ENCODE assay signal across 12 cellular contexts in genomic region chr22:29842740-29843139, GRCh38. TPM values are rescaled to one million over a fixed set of nuclear protein-coding genes. Genes with fewer than 3 reads are reported as not detected.
DNase-seq lines count a peak whose midpoint lies in the region; ATAC-seq and TF ChIP-seq lines count a peak whose summit lies in the region.
"Had no signal": no experiment of that assay in that cellular context is flagged by ENCODE, and none has a peak within 500 bp of the region (broad histone marks: within the 10 kb centered on the region; RNA-seq: fewer than 3 reads in every experiment).

No MANE protein-coding gene starts in this region.

- H3K9me3 Mint-ChIP-seq in activated CD4-positive, alpha-beta T cell treated with anti-CD3 and anti-CD28 coated beads for 36 hours (ENCODE audit: low read depth): peaks cover 4% of the 10 kb centered on the region
- peaks cover 5% of the 10 kb centered on the region for H3K9me3 Mint-ChIP-seq in activated CD4-positive, alpha-beta T cell treated with anti-CD3 and anti-CD28 coated beads, Interleukin-2, amount 10 ng/mL, durations not matched to agents 24 days and 14 days
- H3K9me3 Mint-ChIP-seq in T-helper 2 cell treated with Interferon-gamma antibody and Interleukin-4, amounts not matched to agents 5 μg/mL and 100 μg/mL, for 36 hours: peaks cover 11% of the 10 kb centered on the region
- H3K9me3 Mint-ChIP-seq: neural progenitor cell had no signal

- H3K36me3 ChIP-seq in RWPE2 (ENCODE audit: low read depth) (no peaks in the 10 kb centered on the region), stomach (no peaks in the 10 kb centered on the region)
- H3K36me3 ChIP-seq: neural progenitor cell had no signal

- ATAC-seq in activated CD4-positive, alpha-beta T cell treated with anti-CD3 and anti-CD28 coated beads for 36 hours: no peak
- ATAC-seq in RWPE2 (ENCODE audit: low read depth) (peak; percentile 84), HG02759 (IDR thresholded peaks at IDR 0.05; ENCODE audit: unreplicated experiment) (no peak)
- ATAC-seq: activated T-cell treated with anti-CD3 and anti-CD28 coated beads, Interleukin-2, amount 50 U/mL, for 72 hours had no signal

- H3K9me3 ChIP-seq in RWPE2 (ENCODE audit: severe bottlenecking) (no peaks in the 10 kb centered on the region), stomach (peaks cover 0 to 10% (median 6%) of the 10 kb centered on the region in 4 donors)

- intact Hi-C loops in activated CD4-positive, alpha-beta T cell treated with anti-CD3 and anti-CD28 coated beads for 36 hours (cut with DNase I, micrococcal nuclease): no loop called here
- intact Hi-C loops in activated CD4-positive, alpha-beta T cell treated with anti-CD3 and anti-CD28 coated beads, Interleukin-2, amount 10 ng/mL, durations not matched to agents 24 days and 14 days (cut with micrococcal nuclease): no loop called here
- intact Hi-C loops in stomach (cut with DNase I; ENCODE audit: low total_unique reads): no loop called here

- no peaks in the 10 kb centered on the region for H3K27me3 Mint-ChIP-seq in activated CD4-positive, alpha-beta T cell treated with anti-CD3 and anti-CD28 coated beads for 36 hours
- H3K27me3 Mint-ChIP-seq in activated CD4-positive, alpha-beta T cell treated with anti-CD3 and anti-CD28 coated beads, Interleukin-2, amount 10 ng/mL, durations not matched to agents 24 days and 14 days: no peaks in the 10 kb centered on the region
- peaks cover 3% of the 10 kb centered on the region for H3K27me3 Mint-ChIP-seq in T-helper 2 cell treated with Interferon-gamma antibody and Interleukin-4, amounts not matched to agents 5 μg/mL and 100 μg/mL, for 36 hours (ENCODE audit: low read depth)

- no peak for TF ChIP-seq POLR2A in stomach (IDR thresholded peaks at IDR 0.05)

- peaks cover 20% of the 10 kb centered on the region for H3K4me1 ChIP-seq in RWPE2 (ENCODE audit: insufficient read depth, poor library complexity, severe bottlenecking)
- peaks cover 0 to 12% (median 5%) of the 10 kb centered on the region in 4 donors for H3K4me1 ChIP-seq in stomach
- H3K4me1 ChIP-seq: neural progenitor cell had no signal

- DNase-seq in activated CD4-positive, alpha-beta T cell treated with anti-CD3 and anti-CD28 coated beads for 36 hours: peak; percentile 12
- no peak for DNase-seq in activated CD4-positive, alpha-beta T cell treated with anti-CD3 and anti-CD28 coated beads, Interleukin-2, amount 10 ng/mL, durations not matched to agents 24 days and 14 days
- DNase-seq in RWPE2 (ENCODE audit: low spot score): no peak
- DNase-seq in foreskin fibroblast: peak; percentile 92
- DNase-seq in stomach: no peak
- DNase-seq in iPS-NIHi11 (ENCODE audit: low spot score): no peak
- DNase-seq in T-helper 2 cell treated with Interferon-gamma antibody and Interleukin-4, amounts not matched to agents 5 μg/mL and 100 μg/mL, for 36 hours (ENCODE audit: low spot score): no peak
- DNase-seq: Kasumi-1 had no signal

- CTCF ChIA-PET in activated CD4-positive, alpha-beta T cell treated with anti-CD3 and anti-CD28 coated beads for 36 hours (lab: Charles Lee): interaction anchor here (0.6 to 0.7 kb wide), 2 partner anchors 137 to 764 kb away, joined by 3 read pairs; no protein-coding TSS in a partner anchor

- WGBS in stomach, 5 donors: 45 to 57% (median 54%) methylated on average over 2 of the region's 2 CpGs

- TF ChIP-seq EP300 in stomach (IDR thresholded peaks at IDR 0.05): no peak

- TF ChIP-seq CTCF in RWPE2 (IDR thresholded peaks at IDR 0.05; ENCODE audit: poor library complexity, severe bottlenecking): no peak
- TF ChIP-seq CTCF in foreskin fibroblast (IDR thresholded peaks at IDR 0.05; ENCODE audit: low read depth, low read length): no peak
- TF ChIP-seq CTCF in stomach (IDR thresholded peaks at IDR 0.05): no peak

- POLR2A ChIA-PET in activated CD4-positive, alpha-beta T cell treated with anti-CD3 and anti-CD28 coated beads for 36 hours (lab: Charles Lee): no interaction called here

- no peak overlapping the region for H3K4me3 ChIP-seq in RWPE2 (ENCODE audit: severe bottlenecking)
- no peak overlapping the region for H3K4me3 ChIP-seq in foreskin fibroblast (ENCODE audit: low read depth in 1 of 2, low read length in 2 of 2)
- no peak overlapping the region for H3K4me3 ChIP-seq in stomach
- H3K4me3 ChIP-seq: neural progenitor cell had no signal

- H3K27ac ChIP-seq in RWPE2 (ENCODE audit: poor library complexity, severe bottlenecking): peak overlapping the region; percentile 75
- H3K27ac ChIP-seq in stomach: peak overlapping the region in 3 of 5 donors; percentile 36 to 38 (median 38)
- H3K27ac ChIP-seq: neural progenitor cell had no signal

- no peak overlapping the region for H3K4me3 Mint-ChIP-seq in activated CD4-positive, alpha-beta T cell treated with anti-CD3 and anti-CD28 coated beads for 36 hours
- no peak overlapping the region for H3K4me3 Mint-ChIP-seq in activated CD4-positive, alpha-beta T cell treated with anti-CD3 and anti-CD28 coated beads, Interleukin-2, amount 10 ng/mL, durations not matched to agents 24 days and 14 days
- H3K4me3 Mint-ChIP-seq in T-helper 2 cell treated with Interferon-gamma antibody and Interleukin-4, amounts not matched to agents 5 μg/mL and 100 μg/mL, for 36 hours: no peak overlapping the region
- H3K4me3 Mint-ChIP-seq: activated T-cell treated with anti-CD3 and anti-CD28 coated beads, Interleukin-2, amount 50 U/mL, for 72 hours; B cell; neural progenitor cell had no signal

- H3K27me3 ChIP-seq in RWPE2 (ENCODE audit: insufficient read depth, poor library complexity, severe bottlenecking) (no peaks in the 10 kb centered on the region), stomach (no peaks in the 10 kb centered on the region)
- H3K27me3 ChIP-seq: neural progenitor cell had no signal

- peaks cover under 1% of the 10 kb centered on the region for H3K36me3 Mint-ChIP-seq in activated CD4-positive, alpha-beta T cell treated with anti-CD3 and anti-CD28 coated beads for 36 hours (ENCODE audit: low read depth)
- peaks cover 3% of the 10 kb centered on the region for H3K36me3 Mint-ChIP-seq in activated CD4-positive, alpha-beta T cell treated with anti-CD3 and anti-CD28 coated beads, Interleukin-2, amount 10 ng/mL, durations not matched to agents 24 days and 14 days (ENCODE audit: low read depth)
- H3K36me3 Mint-ChIP-seq in T-helper 2 cell treated with Interferon-gamma antibody and Interleukin-4, amounts not matched to agents 5 μg/mL and 100 μg/mL, for 36 hours (ENCODE audit: low read depth): peaks cover under 1% of the 10 kb centered on the region
- H3K36me3 Mint-ChIP-seq: neural progenitor cell had no signal

- peaks cover 15% of the 10 kb centered on the region for H3K4me1 Mint-ChIP-seq in activated CD4-positive, alpha-beta T cell treated with anti-CD3 and anti-CD28 coated beads for 36 hours
- H3K4me1 Mint-ChIP-seq in activated CD4-positive, alpha-beta T cell treated with anti-CD3 and anti-CD28 coated beads, Interleukin-2, amount 10 ng/mL, durations not matched to agents 24 days and 14 days: peaks cover 10% of the 10 kb centered on the region
- H3K4me1 Mint-ChIP-seq in T-helper 2 cell treated with Interferon-gamma antibody and Interleukin-4, amounts not matched to agents 5 μg/mL and 100 μg/mL, for 36 hours (ENCODE audit: low read depth): peaks cover 10% of the 10 kb centered on the region

- no peak overlapping the region for H3K27ac Mint-ChIP-seq in activated CD4-positive, alpha-beta T cell treated with anti-CD3 and anti-CD28 coated beads for 36 hours
- no peak overlapping the region for H3K27ac Mint-ChIP-seq in activated CD4-positive, alpha-beta T cell treated with anti-CD3 and anti-CD28 coated beads, Interleukin-2, amount 10 ng/mL, durations not matched to agents 24 days and 14 days
- no peak overlapping the region for H3K27ac Mint-ChIP-seq in T-helper 2 cell treated with Interferon-gamma antibody and Interleukin-4, amounts not matched to agents 5 μg/mL and 100 μg/mL, for 36 hours
- H3K27ac Mint-ChIP-seq: activated T-cell treated with anti-CD3 and anti-CD28 coated beads, Interleukin-2, amount 50 U/mL, for 72 hours; B cell; neural progenitor cell had no signal

RNA-seq across cellular contexts. Expression of gene ASCC2, which starts 4.7 kb away (rescaled TPM):
- 10 to 100 TPM; 56.0 to 69.9 TPM for total RNA-seq in activated CD4-positive, alpha-beta T cell treated with anti-CD3 and anti-CD28 coated beads for 36 hours
- 78.5 and 81.3 TPM in 2 replicates for total RNA-seq in activated CD4-positive, alpha-beta T cell treated with anti-CD3 and anti-CD28 coated beads, Interleukin-2, amount 10 ng/mL, durations not matched to agents 24 days and 14 days
- 100 to 1,000 TPM in 1 of 5 donors, 10 to 100 TPM in 4; 39.7 to 129 (median 80.5) TPM for total RNA-seq in stomach
- polyA plus RNA-seq in stomach: 10 to 100 TPM; 53.5 to 75.3 (median 59.3) TPM

RNA-seq across cellular contexts. Expression of gene MTMR3, which starts 40.2 kb away (rescaled TPM):
- 10 to 100 TPM; 19.2 to 22.8 TPM for total RNA-seq in activated CD4-positive, alpha-beta T cell treated with anti-CD3 and anti-CD28 coated beads for 36 hours
- total RNA-seq in activated CD4-positive, alpha-beta T cell treated with anti-CD3 and anti-CD28 coated beads, Interleukin-2, amount 10 ng/mL, durations not matched to agents 24 days and 14 days: 21.0 and 23.9 TPM in 2 replicates
- total RNA-seq in stomach: 100 to 1,000 TPM in 1 of 5 donors, 10 to 100 TPM in 4; 39.8 to 120 (median 78.2) TPM
- polyA plus RNA-seq in stomach: 10 to 100 TPM in 2 of 3 donors, 1 to 10 TPM in 1; 7.3 to 13.3 (median 12.8) TPM

Comparison
In these comparisons a context has a peak if more than half of its experiments do, and no peak if none do; other contexts are left out.
1. DNase-seq: peak in activated CD4-positive, alpha-beta T cell treated with anti-CD3 and anti-CD28 coated beads for 36 hours (single experiment) and foreskin fibroblast (2 of 2); none in activated CD4-positive, alpha-beta T cell treated with anti-CD3 and anti-CD28 coated beads, Interleukin-2, amount 10 ng/mL, durations not matched to agents 24 days and 14 days (single experiment), RWPE2 (single experiment), stomach (single experiment), iPS-NIHi11 (single experiment) and T-helper 2 cell treated with Interferon-gamma antibody and Interleukin-4, amounts not matched to agents 5 μg/mL and 100 μg/mL, for 36 hours (single experiment).